1 cellular context compared by ENCODE assay signal in the genomic region with DNA sequence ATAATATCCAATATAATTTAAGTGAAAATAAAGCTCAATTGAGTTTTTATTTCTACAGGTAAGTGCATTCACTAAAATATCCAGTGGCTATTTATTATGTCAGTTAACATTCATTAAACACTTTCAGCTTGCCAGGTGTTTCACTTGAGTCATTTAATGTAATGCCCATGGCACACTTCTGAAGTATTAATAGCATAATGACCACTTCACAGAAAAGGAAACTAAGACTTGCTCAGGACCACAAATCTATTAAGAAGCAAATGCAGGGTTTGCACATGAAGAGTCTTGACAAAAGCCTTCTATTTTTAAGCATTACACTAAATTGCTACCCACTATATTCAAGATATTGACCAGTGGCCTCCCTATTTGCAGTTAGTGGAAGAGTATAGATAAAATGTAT.
TF ChIP-seq lines count a peak whose summit lies in the region.

No MANE protein-coding gene starts in this region.

TF ChIP-seq in GM12878, 131 proteins besides CTCF, POLR2A, EP300 and RAD21 (continued from another document):
- TF ChIP-seq NFYA (IDR thresholded peaks at IDR 0.05; ENCODE audit: borderline replicate concordance, low read depth, low read length) (no peak), MEF2B (IDR thresholded peaks at IDR 0.05; ENCODE audit: partially characterized antibody, poor library complexity, severe bottlenecking) (peak; percentile 35), RUNX3 (IDR thresholded peaks at IDR 0.05; ENCODE audit: low read length) (peak; percentile 30; the same call in 1 of the 2 replicates), ZNF687 (IDR thresholded peaks at IDR 0.05) (no peak), CHD4 (IDR thresholded peaks at IDR 0.05) (no peak), MEF2A (IDR thresholded peaks at IDR 0.05; ENCODE audit: insufficient read depth, low read depth, low read length) (no peak)
- TF ChIP-seq, protein P1, sequence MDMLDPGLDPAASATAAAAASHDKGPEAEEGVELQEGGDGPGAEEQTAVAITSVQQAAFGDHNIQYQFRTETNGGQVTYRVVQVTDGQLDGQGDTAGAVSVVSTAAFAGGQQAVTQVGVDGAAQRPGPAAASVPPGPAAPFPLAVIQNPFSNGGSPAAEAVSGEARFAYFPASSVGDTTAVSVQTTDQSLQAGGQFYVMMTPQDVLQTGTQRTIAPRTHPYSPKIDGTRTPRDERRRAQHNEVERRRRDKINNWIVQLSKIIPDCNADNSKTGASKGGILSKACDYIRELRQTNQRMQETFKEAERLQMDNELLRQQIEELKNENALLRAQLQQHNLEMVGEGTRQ (IDR thresholded peaks at IDR 0.05; ENCODE audit: borderline replicate concordance, low read depth, low read length) = no peak
TF ChIP-seq in GM12878: peak in this region for 5.
